ENCODE assay signal across 19 cellular contexts in genomic region chr1:30138891-30139290, GRCh38.
"Had no signal": no experiment of that assay in that cellular context is flagged by ENCODE, and none has a peak within 500 bp of the region (broad histone marks: within the 10 kb centered on the region; RNA-seq: fewer than 3 reads in every experiment).

No MANE protein-coding gene starts in this region.

- DNase-seq: dermis blood vessel endothelial cell; dorsolateral prefrontal cortex; effector CD4-positive, alpha-beta T cell; effector memory CD4-positive, alpha-beta T cell; foreskin keratinocyte; heart left ventricle; hypothalamus; immature natural killer cell; left cardiac atrium; left lung; left ventricle myocardium superior; lower lobe of right lung; mesenchymal stem cell; midbrain; naive thymus-derived CD4-positive, alpha-beta T cell had no signal

- H3K9me3 ChIP-seq: esophagus muscularis mucosa, gastroesophageal sphincter had no signal

- ATAC-seq: foreskin keratinocyte; gastroesophageal sphincter; heart left ventricle; left cardiac atrium; left lung; left ventricle myocardium superior; lower lobe of right lung; naive thymus-derived CD4-positive, alpha-beta T cell had no signal

- H3K4me3 ChIP-seq: coronary artery, dorsolateral prefrontal cortex, esophagus muscularis mucosa, gastroesophageal sphincter, heart left ventricle, hepatocyte, left lung, lower lobe of right lung had no signal

- H3K27ac ChIP-seq: coronary artery, dorsolateral prefrontal cortex, esophagus muscularis mucosa, foreskin keratinocyte, gastroesophageal sphincter, heart left ventricle, hepatocyte, left lung, lower lobe of right lung had no signal

- H3K4me1 ChIP-seq: esophagus muscularis mucosa, foreskin keratinocyte, gastroesophageal sphincter, heart left ventricle, left lung, lower lobe of right lung had no signal

- H3K36me3 Mint-ChIP-seq: immature natural killer cell; naive thymus-derived CD4-positive, alpha-beta T cell had no signal

- H3K4me1 Mint-ChIP-seq: immature natural killer cell; naive thymus-derived CD4-positive, alpha-beta T cell had no signal

- H3K9me3 Mint-ChIP-seq: immature natural killer cell had no signal

- H3K36me3 ChIP-seq: esophagus muscularis mucosa, gastroesophageal sphincter, heart left ventricle, left lung, lower lobe of right lung had no signal

- H3K4me3 Mint-ChIP-seq: immature natural killer cell; naive thymus-derived CD4-positive, alpha-beta T cell had no signal

- H3K27ac Mint-ChIP-seq: immature natural killer cell; naive thymus-derived CD4-positive, alpha-beta T cell had no signal

- H3K27me3 ChIP-seq: foreskin keratinocyte, hepatocyte had no signal
